8 cellular contexts compared by ENCODE assay signal in genomic region chr19:55279773-55280643, GRCh38. TPM values are rescaled to one million over a fixed set of nuclear protein-coding genes. Genes with fewer than 3 reads are reported as not detected.
A peak's percentile ranks its signal among the peaks of the same experiment; 100 is the strongest.
DNase-seq lines count a peak whose midpoint lies in the region; ATAC-seq and TF ChIP-seq lines count a peak whose summit lies in the region.

A gene with protein sequence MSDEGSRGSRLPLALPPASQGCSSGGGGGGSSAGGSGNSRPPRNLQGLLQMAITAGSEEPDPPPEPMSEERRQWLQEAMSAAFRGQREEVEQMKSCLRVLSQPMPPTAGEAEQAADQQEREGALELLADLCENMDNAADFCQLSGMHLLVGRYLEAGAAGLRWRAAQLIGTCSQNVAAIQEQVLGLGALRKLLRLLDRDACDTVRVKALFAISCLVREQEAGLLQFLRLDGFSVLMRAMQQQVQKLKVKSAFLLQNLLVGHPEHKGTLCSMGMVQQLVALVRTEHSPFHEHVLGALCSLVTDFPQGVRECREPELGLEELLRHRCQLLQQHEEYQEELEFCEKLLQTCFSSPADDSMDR (minus strand): TSS chr19:55280110. CDS start chr19:55279608, 502 bp downstream.

- H3K27me3 Mint-ChIP-seq in activated naive CD8-positive, alpha-beta T cell = no peaks in the 10 kb centered on the region
- H3K27me3 Mint-ChIP-seq in glutamatergic neuron (ENCODE audit: unreplicated experiment) = peaks cover 10% of the 10 kb centered on the region

- H2AFZ ChIP-seq in osteoblast (ENCODE audit: low read length) = peak within 1 kb of the TSS; percentile 95

- DNase-seq in GM04504 (ENCODE audit: low read depth) (peak; percentile 70), NCI-H1105 (lab: John Stamatoyannopoulos, UW) (peak; percentile 99), SKM-1 treated with dmso at 0.1 percent for 144 hours (lab: John Stamatoyannopoulos, UW; ENCODE audit: unreplicated experiment) (peak; percentile 76), glutamatergic neuron (peak; percentile 92), osteoblast (ENCODE audit: insufficient read length, low spot score, missing footprints) (peak; percentile 99)

- peak within 1 kb of the TSS; percentile 78 for H3K27ac ChIP-seq in osteoblast (ENCODE audit: low read depth, low read length)
- peak within 1 kb of the TSS; percentile 91 for H3K27ac ChIP-seq in thymus (ENCODE audit: low read depth)

- peak; percentile 74 for ATAC-seq in HG02610 (IDR thresholded peaks at IDR 0.05; ENCODE audit: unreplicated experiment)

- 6% methylated on average over 52 of the region's 52 CpGs for WGBS in thymus

- H3K4me1 Mint-ChIP-seq in activated naive CD8-positive, alpha-beta T cell (ENCODE audit: low read depth) = peaks cover 25% of the 10 kb centered on the region
- peaks cover 10% of the 10 kb centered on the region for H3K4me1 Mint-ChIP-seq in glutamatergic neuron (ENCODE audit: low read depth, unreplicated experiment)

- H3K27me3 ChIP-seq in osteoblast (ENCODE audit: insufficient read depth, low read length) (no peaks in the 10 kb centered on the region), thymus (ENCODE audit: control insufficient read depth, insufficient read depth) (no peaks in the 10 kb centered on the region)

- H3K4me3 Mint-ChIP-seq in activated naive CD8-positive, alpha-beta T cell = peak within 1 kb of the TSS; percentile 100
- H3K4me3 Mint-ChIP-seq in glutamatergic neuron (ENCODE audit: unreplicated experiment) = peak within 1 kb of the TSS; percentile 98

- peaks cover 17% of the 10 kb centered on the region for H3K4me1 ChIP-seq in osteoblast (ENCODE audit: insufficient read depth, low read length)
- peaks cover 7% of the 10 kb centered on the region for H3K4me1 ChIP-seq in thymus (ENCODE audit: control insufficient read depth, insufficient read depth, low read length)

- peak within 1 kb of the TSS; percentile 97 for H3K4me3 ChIP-seq in osteoblast (ENCODE audit: insufficient read depth, low read length)
- peak within 1 kb of the TSS; percentile 90 for H3K4me3 ChIP-seq in thymus (ENCODE audit: low read length)

- peak within 1 kb of the TSS; percentile 98 for H3K4me2 ChIP-seq in osteoblast (ENCODE audit: insufficient read depth, low read length)

- H3K36me3 ChIP-seq in osteoblast (ENCODE audit: insufficient read depth, low read length) (peaks cover 3% of the 10 kb centered on the region), thymus (ENCODE audit: control insufficient read depth, insufficient read depth) (peaks cover 13% of the 10 kb centered on the region)

- no peaks in the 10 kb centered on the region for H3K36me3 Mint-ChIP-seq in activated naive CD8-positive, alpha-beta T cell
- no peaks in the 10 kb centered on the region for H3K36me3 Mint-ChIP-seq in glutamatergic neuron (ENCODE audit: unreplicated experiment)

- H3K79me2 ChIP-seq in osteoblast (ENCODE audit: insufficient read depth, low read length) = peaks cover 7% of the 10 kb centered on the region

- peak within 1 kb of the TSS; percentile 96 for H3K27ac Mint-ChIP-seq in activated naive CD8-positive, alpha-beta T cell
- peak within 1 kb of the TSS; percentile 92 for H3K27ac Mint-ChIP-seq in glutamatergic neuron (ENCODE audit: unreplicated experiment)

- no peak for TF ChIP-seq CTCF in glutamatergic neuron (IDR thresholded peaks at IDR 0.05; ENCODE audit: partially characterized antibody, unreplicated experiment)
- TF ChIP-seq CTCF in osteoblast (IDR thresholded peaks at IDR 0.05; ENCODE audit: extremely low read depth, low read depth, low read length) = no peak

- H3K9me3 ChIP-seq in osteoblast (ENCODE audit: low read depth, low read length) (no peaks in the 10 kb centered on the region), thymus (ENCODE audit: control insufficient read depth) (no peaks in the 10 kb centered on the region)

- no peaks in the 10 kb centered on the region for H4K20me1 ChIP-seq in osteoblast (ENCODE audit: insufficient read depth, low read length)

- H3K9me3 Mint-ChIP-seq in activated naive CD8-positive, alpha-beta T cell (ENCODE audit: low read depth) = no peaks in the 10 kb centered on the region
- peaks cover 16% of the 10 kb centered on the region for H3K9me3 Mint-ChIP-seq in glutamatergic neuron (ENCODE audit: unreplicated experiment)

RNA-seq across cellular contexts. Expression of the gene that starts here (rescaled TPM):
- total RNA-seq in glutamatergic neuron (ENCODE audit: unreplicated experiment) = 41.5 TPM
- 20.6 and 26.4 TPM in 2 replicates for total RNA-seq in osteoblast
- 21.8 TPM for polyA plus RNA-seq in thymus

Comparison
In these comparisons a context has a peak if more than half of its experiments do, and no peak if none do; other contexts are left out.
1. Peak in every context shown above with its lines: DNase-seq, ATAC-seq, H3K4me3 ChIP-seq and H3K27ac ChIP-seq.